In the genomic region with DNA sequence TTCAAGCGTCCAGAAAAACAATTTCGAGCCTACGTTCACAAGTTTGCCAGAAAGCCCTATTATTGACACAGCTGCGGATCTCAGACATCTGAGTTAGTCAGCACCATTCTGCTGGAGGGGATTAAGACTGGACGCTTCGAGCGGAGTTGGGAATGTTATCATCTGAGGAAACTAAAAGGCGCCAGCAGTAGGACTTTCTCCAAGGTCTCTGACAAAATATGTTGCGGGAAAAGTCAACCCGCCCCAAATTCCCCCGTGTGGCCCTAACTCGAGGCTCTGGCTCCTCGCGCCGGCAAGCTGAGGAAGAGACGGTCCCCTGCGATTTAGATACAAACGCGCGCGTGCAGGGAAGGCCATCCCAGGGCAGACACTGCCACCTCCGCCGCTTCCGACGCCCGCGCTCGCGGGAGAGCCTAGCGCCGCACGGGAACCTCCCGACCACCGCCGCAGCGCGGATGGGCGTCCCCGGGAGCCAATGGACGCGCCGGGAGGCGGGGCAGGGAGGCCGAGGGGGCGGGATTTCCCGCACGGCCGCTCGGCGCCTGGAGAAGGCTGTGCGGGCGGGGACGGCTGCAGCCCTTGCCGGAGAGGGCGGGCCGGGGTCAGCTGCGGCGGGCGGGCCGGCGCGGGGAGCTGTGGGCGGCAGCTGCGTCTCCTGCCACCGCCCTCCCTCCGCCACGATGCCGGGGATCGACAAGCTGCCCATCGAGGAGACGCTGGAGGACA, we compare ENCODE assay signal across 8 cellular contexts.
A peak's percentile ranks its signal among the peaks of the same experiment; 100 is the strongest.
DNase-seq lines count a peak whose midpoint lies in the region; ATAC-seq lines count a peak whose summit lies in the region.

A gene with protein sequence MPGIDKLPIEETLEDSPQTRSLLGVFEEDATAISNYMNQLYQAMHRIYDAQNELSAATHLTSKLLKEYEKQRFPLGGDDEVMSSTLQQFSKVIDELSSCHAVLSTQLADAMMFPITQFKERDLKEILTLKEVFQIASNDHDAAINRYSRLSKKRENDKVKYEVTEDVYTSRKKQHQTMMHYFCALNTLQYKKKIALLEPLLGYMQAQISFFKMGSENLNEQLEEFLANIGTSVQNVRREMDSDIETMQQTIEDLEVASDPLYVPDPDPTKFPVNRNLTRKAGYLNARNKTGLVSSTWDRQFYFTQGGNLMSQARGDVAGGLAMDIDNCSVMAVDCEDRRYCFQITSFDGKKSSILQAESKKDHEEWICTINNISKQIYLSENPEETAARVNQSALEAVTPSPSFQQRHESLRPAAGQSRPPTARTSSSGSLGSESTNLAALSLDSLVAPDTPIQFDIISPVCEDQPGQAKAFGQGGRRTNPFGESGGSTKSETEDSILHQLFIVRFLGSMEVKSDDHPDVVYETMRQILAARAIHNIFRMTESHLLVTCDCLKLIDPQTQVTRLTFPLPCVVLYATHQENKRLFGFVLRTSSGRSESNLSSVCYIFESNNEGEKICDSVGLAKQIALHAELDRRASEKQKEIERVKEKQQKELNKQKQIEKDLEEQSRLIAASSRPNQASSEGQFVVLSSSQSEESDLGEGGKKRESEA (plus strand): TSS at position 526 of the 726 bp plus-strand sequence. CDS start 155 bp downstream, at position 681.

- peak within 1 kb of the TSS; percentile 84 for H3K27ac ChIP-seq in cingulate gyrus (ENCODE audit: low read depth, low read length)

- ATAC-seq in GM18909 (IDR thresholded peaks at IDR 0.05; ENCODE audit: poor library complexity, unreplicated experiment) (peak; percentile 93), HG03159 (IDR thresholded peaks at IDR 0.05; ENCODE audit: unreplicated experiment) (peak; percentile 89)

- DNase-seq in AG20443 (ENCODE audit: low spot score) (peak; percentile 99), NCI-H446 treated with DMSO at 0.1 percent for 48 hours (lab: John Stamatoyannopoulos, UW) (peak; percentile 63), kidney tubule cell (ENCODE audit: low spot score) (peak; percentile 94)
- peak; percentile 92 for DNase-seq in activated CD4-positive, alpha-beta T cell treated with anti-CD3 and anti-CD28 coated beads for 48 hours
- peak; percentile 56 to 82 for DNase-seq in stimulated activated CD4-positive, alpha-beta T cell treated with anti-CD3 and anti-CD28 coated beads, Interleukin-1b, Interleukin-23, amount 100 ng/mL, for 1 hour (ENCODE audit: low read depth in 2 of 2)

Comparison
In these comparisons a context has a peak if more than half of its experiments do, and no peak if none do; other contexts are left out.
1. Peak in every context shown above with its lines: DNase-seq, ATAC-seq and H3K27ac ChIP-seq.